Comparison of ENCODE assay signal across 14 cellular contexts in the genomic region with DNA sequence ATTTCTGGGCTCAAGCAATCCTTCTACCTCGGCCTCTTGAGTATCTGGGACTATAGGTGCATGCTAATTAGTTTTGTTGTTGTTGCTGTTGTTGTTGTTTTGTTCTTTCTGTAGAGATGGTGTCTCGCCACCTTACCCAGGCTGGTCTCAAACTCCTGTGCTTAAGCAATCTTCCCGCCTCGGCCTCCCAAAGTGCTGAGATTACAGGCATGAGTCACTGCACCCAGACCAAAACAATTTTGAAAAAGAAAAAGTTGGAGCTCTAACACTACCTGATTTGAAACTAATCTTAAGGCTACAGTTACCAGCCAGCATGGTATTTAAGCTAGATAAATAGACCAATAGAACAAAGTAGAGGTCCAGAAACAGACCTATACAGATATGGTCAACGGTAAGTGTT. TPM values are rescaled to one million over a fixed set of nuclear protein-coding genes. Genes with fewer than 3 reads are reported as not detected.
DNase-seq lines count a peak whose midpoint lies in the region; ATAC-seq and TF ChIP-seq lines count a peak whose summit lies in the region.
"Had no signal": no experiment of that assay in that cellular context is flagged by ENCODE, and none has a peak within 500 bp of the region (broad histone marks: within the 10 kb centered on the region; RNA-seq: fewer than 3 reads in every experiment).

No MANE protein-coding gene starts in this region.

- H3K27me3 Mint-ChIP-seq in T-helper 2 cell treated with Interferon-gamma antibody and Interleukin-4, amounts not matched to agents 5 μg/mL and 100 μg/mL, for 36 hours (ENCODE audit: low read depth) = no peaks in the 10 kb centered on the region
- H3K27me3 Mint-ChIP-seq: activated B cell treated with CpG ODN at 0.5 μM for 24 hours had no signal

- H3K27ac Mint-ChIP-seq in T-helper 2 cell treated with Interferon-gamma antibody and Interleukin-4, amounts not matched to agents 5 μg/mL and 100 μg/mL, for 36 hours = no peak overlapping the region
- H3K27ac Mint-ChIP-seq: activated B cell treated with CpG ODN at 0.5 μM for 24 hours had no signal

- peaks cover 29% of the 10 kb centered on the region for H3K4me1 Mint-ChIP-seq in T-helper 2 cell treated with Interferon-gamma antibody and Interleukin-4, amounts not matched to agents 5 μg/mL and 100 μg/mL, for 36 hours (ENCODE audit: low read depth)

- H3K27ac ChIP-seq in foreskin keratinocyte = peak overlapping the region; percentile 10
- H3K27ac ChIP-seq: ascending aorta, upper lobe of right lung had no signal

- H3K9ac ChIP-seq in adipocyte (ENCODE audit: low read length) = no peak overlapping the region

- no peak overlapping the region for H3K4me3 ChIP-seq in adipocyte (ENCODE audit: low read length)
- H3K4me3 ChIP-seq: ascending aorta, upper lobe of right lung had no signal

- peak; percentile 23 for ATAC-seq in foreskin keratinocyte
- ATAC-seq: upper lobe of right lung had no signal

- peaks cover 10% of the 10 kb centered on the region for H3K36me3 Mint-ChIP-seq in T-helper 2 cell treated with Interferon-gamma antibody and Interleukin-4, amounts not matched to agents 5 μg/mL and 100 μg/mL, for 36 hours (ENCODE audit: low read depth)

- H3K27me3 ChIP-seq in adipocyte (replicated peaks; ENCODE audit: control insufficient read depth, insufficient read depth, low read length) (no peaks in the 10 kb centered on the region), foreskin keratinocyte (no peaks in the 10 kb centered on the region)
- H3K27me3 ChIP-seq: ascending aorta, upper lobe of right lung had no signal

- peaks cover 16% of the 10 kb centered on the region for H3K36me3 ChIP-seq in adipocyte (ENCODE audit: control insufficient read depth, insufficient read depth, low read length, severe bottlenecking)
- H3K36me3 ChIP-seq: ascending aorta, upper lobe of right lung had no signal

- no peak for TF ChIP-seq CTCF in foreskin keratinocyte (conservative IDR thresholded peaks at IDR 0.05)

- no peak overlapping the region for H3K4me3 Mint-ChIP-seq in T-helper 2 cell treated with Interferon-gamma antibody and Interleukin-4, amounts not matched to agents 5 μg/mL and 100 μg/mL, for 36 hours
- H3K4me3 Mint-ChIP-seq: activated B cell treated with CpG ODN at 0.5 μM for 24 hours had no signal

- peaks cover 19% of the 10 kb centered on the region for H3K4me1 ChIP-seq in adipocyte (ENCODE audit: control insufficient read depth, insufficient read depth, low read length)
- peaks cover 16% of the 10 kb centered on the region for H3K4me1 ChIP-seq in foreskin keratinocyte

- H3K9me3 Mint-ChIP-seq in T-helper 2 cell treated with Interferon-gamma antibody and Interleukin-4, amounts not matched to agents 5 μg/mL and 100 μg/mL, for 36 hours = no peaks in the 10 kb centered on the region
- H3K9me3 Mint-ChIP-seq: activated B cell treated with CpG ODN at 0.5 μM for 24 hours had no signal

- peak; percentile 47 for DNase-seq in A172 (ENCODE audit: low spot score)
- DNase-seq in HCEC 1CT = peak; percentile 47
- peak; percentile 67 for DNase-seq in adipocyte (ENCODE audit: low read depth)
- peak in 1 of 2 donors; percentile 34 for DNase-seq in foreskin keratinocyte
- DNase-seq in NCI-H524 (lab: John Stamatoyannopoulos, UW) = no peak
- DNase-seq in GOT3 (lab: John Stamatoyannopoulos, UW) = no peak
- DNase-seq in T-helper 2 cell treated with Interferon-gamma antibody and Interleukin-4, amounts not matched to agents 5 μg/mL and 100 μg/mL, for 36 hours (ENCODE audit: low spot score) = no peak
- DNase-seq in GM19238 (ENCODE audit: insufficient read length, low spot score) = no peak
- DNase-seq: activated B cell treated with CpG ODN at 0.5 μM for 24 hours; NCI-H1436 treated with DMSO at 0.1 percent for 48 hours; NCI-H510A treated with DMSO at 0.1 percent for 48 hours; stimulated activated CD4-positive, alpha-beta T cell treated with anti-CD3 and anti-CD28 coated beads, Interleukin-1b, Interleukin-23, amount 100 ng/mL, for 48 hours; upper lobe of right lung had no signal

- no peaks in the 10 kb centered on the region for H3K9me3 ChIP-seq in adipocyte (ENCODE audit: control insufficient read depth, low read length)
- H3K9me3 ChIP-seq: ascending aorta, upper lobe of right lung had no signal

RNA-seq across cellular contexts. Expression of gene KPNA1, which starts 29.8 kb away (rescaled TPM):
- 23.8 and 30.6 TPM in 2 replicates for total RNA-seq in A172 (2014; rRNA removed; shearing (Covaris generic))
- total RNA-seq in foreskin keratinocyte = 57.9 and 58.9 TPM in 2 replicates
- 19.2 and 25.2 TPM in 2 replicates for polyA plus RNA-seq in foreskin keratinocyte

Comparison
In these comparisons a context has a peak if more than half of its experiments do, and no peak if none do; other contexts are left out.
1. DNase-seq: peak in A172 (single experiment), HCEC 1CT (single experiment) and adipocyte (single experiment); none in NCI-H524 (0 of 2), GOT3 (single experiment), T-helper 2 cell treated with Interferon-gamma antibody and Interleukin-4, amounts not matched to agents 5 μg/mL and 100 μg/mL, for 36 hours (single experiment) and GM19238 (single experiment).